In the genomic region with DNA sequence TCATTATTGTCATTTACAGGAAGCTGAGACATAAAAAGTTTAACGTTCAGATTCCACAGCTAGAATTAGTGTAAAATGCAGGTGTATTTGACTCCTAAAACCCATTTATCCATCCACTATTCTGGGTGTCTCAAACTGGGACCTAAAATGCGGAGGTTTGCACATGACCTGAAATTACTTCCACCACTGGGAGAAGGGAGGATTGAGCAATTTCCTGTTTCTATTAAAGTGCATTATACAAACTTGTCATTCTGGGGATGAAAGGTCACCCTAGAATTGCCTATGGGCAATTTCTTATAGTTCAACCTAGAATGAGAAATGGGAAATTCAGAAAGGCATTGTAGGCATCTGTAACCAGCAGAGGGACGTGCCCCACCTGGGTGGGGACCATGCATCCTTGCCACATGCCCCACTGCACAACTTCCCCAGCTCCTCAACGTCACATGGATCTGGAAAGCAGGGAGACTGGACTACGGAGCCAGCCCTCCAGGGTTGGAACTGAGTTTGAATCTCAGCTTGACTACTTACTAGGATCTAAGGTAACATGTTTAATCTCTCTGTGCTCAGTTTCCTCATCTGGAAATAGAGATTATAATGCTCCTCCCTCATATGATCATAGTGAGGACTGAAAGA, we compare ENCODE assay signal across 15 cellular contexts. TPM values are rescaled to one million over a fixed set of nuclear protein-coding genes. Genes with fewer than 3 reads are reported as not detected.
A peak's percentile ranks its signal among the peaks of the same experiment; 100 is the strongest.
DNase-seq lines count a peak whose midpoint lies in the region; TF ChIP-seq lines count a peak whose summit lies in the region.
"Had no signal": no experiment of that assay in that cellular context is flagged by ENCODE, and none has a peak within 500 bp of the region (broad histone marks: within the 10 kb centered on the region; RNA-seq: fewer than 3 reads in every experiment).

No MANE protein-coding gene starts in this region.

- intact Hi-C loops in A673 (cut with micrococcal nuclease; ENCODE audit: unreplicated experiment) (no loop called here), dorsolateral prefrontal cortex (cut with DNase I) (no loop called here)

- no peak overlapping the region for H3K9ac ChIP-seq in SK-N-MC (ENCODE audit: insufficient read length)

- H3K36me3 ChIP-seq in A673 (ENCODE audit: insufficient read depth, low read length, poor library complexity, severe bottlenecking) (no peaks in the 10 kb centered on the region), SK-N-MC (ENCODE audit: insufficient read depth, low read length) (peaks cover 6% of the 10 kb centered on the region)
- H3K36me3 ChIP-seq: thoracic aorta had no signal

- H3K27ac ChIP-seq in A673 (ENCODE audit: low read depth, low read length, poor library complexity, severe bottlenecking) (no peak overlapping the region), SK-N-MC (no peak overlapping the region), dorsolateral prefrontal cortex (no peak overlapping the region)
- H3K27ac ChIP-seq: HL-60, psoas muscle had no signal

- H3K9me3 ChIP-seq in A673 (ENCODE audit: low read depth, low read length, poor library complexity, severe bottlenecking) (no peaks in the 10 kb centered on the region), SK-N-MC (ENCODE audit: low read depth, low read length) (no peaks in the 10 kb centered on the region)
- H3K9me3 ChIP-seq: heart right ventricle, psoas muscle, thoracic aorta had no signal

- DNase-seq in A673 (ENCODE audit: low spot score): peak; percentile 58
- peak; percentile 35 for DNase-seq in GF-D8 (lab: John Stamatoyannopoulos, UW)
- DNase-seq in SK-N-MC (ENCODE audit: low read depth, low spot score): peak; percentile 56
- DNase-seq in foreskin melanocyte: peak; percentile 27
- no peak for DNase-seq in NCI-H1105 (lab: John Stamatoyannopoulos, UW)
- no peak for DNase-seq in glomerular visceral epithelial cell (ENCODE audit: extremely low spot score)
- no peak for DNase-seq in dorsolateral prefrontal cortex
- no peak for DNase-seq in HEK293T (ENCODE audit: extremely low spot score)
- DNase-seq: anterior cingulate cortex, heart right ventricle, mammary epithelial cell, NCI-H2029 treated with DMSO at 0.1 percent for 48 hours, psoas muscle had no signal

- H3K4me1 ChIP-seq in A673 (ENCODE audit: insufficient read depth, low read length, poor library complexity, severe bottlenecking): peaks cover 5% of the 10 kb centered on the region
- H3K4me1 ChIP-seq: psoas muscle had no signal

- CTCF ChIA-PET in A673 (lab: Charles Lee) (no interaction called here), HEK293T (lab: Yijun Ruan, JAX) (interaction anchor here (0.6 kb wide), 1 partner anchor 1193 kb away, joined by 5 read pairs; no protein-coding TSS in a partner anchor)

- H3K27me3 ChIP-seq in A673 (replicated peaks; ENCODE audit: insufficient read depth, low read depth, low read length, poor library complexity) (no peaks in the 10 kb centered on the region), dorsolateral prefrontal cortex (no peaks in the 10 kb centered on the region)
- H3K27me3 ChIP-seq: heart right ventricle had no signal

- no TSS peak for BruUV-seq in A673 (replicated peaks; lab: Mats Ljungman, UMichigan)

- H3K4me3 ChIP-seq in A673 (ENCODE audit: low read depth, low read length, poor library complexity, severe bottlenecking) (no peak overlapping the region), SK-N-MC (0 out of 2 replicates have a peak overlapping the region, but pooled peaks have one; percentile 15), dorsolateral prefrontal cortex (no peak overlapping the region)
- H3K4me3 ChIP-seq: psoas muscle had no signal

- POLR2A ChIA-PET in A673 (lab: Charles Lee; ENCODE audit: low non-redundant PET): no interaction called here
- POLR2A ChIA-PET in HEK293T (lab: Yijun Ruan, JAX): no interaction called here

- TF ChIP-seq CTCF in A673 (conservative IDR thresholded peaks at IDR 0.05; ENCODE audit: low read depth, low read length): no peak
- no peak for TF ChIP-seq CTCF in dorsolateral prefrontal cortex (IDR thresholded peaks at IDR 0.05 in 54 of 56, conservative IDR thresholded peaks at IDR 0.05 in 2 of 56; ENCODE audit: low read depth in 1 of 56, partially characterized antibody in 56 of 56)

TF ChIP-seq in HEK293T, 16 proteins besides CTCF, POLR2A, EP300 and RAD21:
- TF ChIP-seq ARNT (IDR thresholded peaks at IDR 0.05) (no peak), FOXA1 (IDR thresholded peaks at IDR 0.05) (no peak), SP1 (IDR thresholded peaks at IDR 0.05) (no peak), BHLHE40 (IDR thresholded peaks at IDR 0.05; ENCODE audit: borderline replicate concordance) (no peak), FOXM1 (IDR thresholded peaks at IDR 0.05; ENCODE audit: borderline replicate concordance) (no peak), LEF1 (IDR thresholded peaks at IDR 0.05; ENCODE audit: borderline replicate concordance) (no peak), SUZ12 (IDR thresholded peaks at IDR 0.05) (no peak), NFRKB (IDR thresholded peaks at IDR 0.05) (no peak), TARDBP (IDR thresholded peaks at IDR 0.05) (no peak), ELF4 (IDR thresholded peaks at IDR 0.05) (no peak), CTBP1 (IDR thresholded peaks at IDR 0.05; ENCODE audit: borderline replicate concordance) (no peak), FOXK2 (IDR thresholded peaks at IDR 0.05) (no peak), HDGF (IDR thresholded peaks at IDR 0.05; ENCODE audit: borderline replicate concordance) (no peak), L3MBTL2 (conservative IDR thresholded peaks at IDR 0.05) (no peak), ZNF384 (IDR thresholded peaks at IDR 0.05) (no peak)
- TF ChIP-seq, protein P1, sequence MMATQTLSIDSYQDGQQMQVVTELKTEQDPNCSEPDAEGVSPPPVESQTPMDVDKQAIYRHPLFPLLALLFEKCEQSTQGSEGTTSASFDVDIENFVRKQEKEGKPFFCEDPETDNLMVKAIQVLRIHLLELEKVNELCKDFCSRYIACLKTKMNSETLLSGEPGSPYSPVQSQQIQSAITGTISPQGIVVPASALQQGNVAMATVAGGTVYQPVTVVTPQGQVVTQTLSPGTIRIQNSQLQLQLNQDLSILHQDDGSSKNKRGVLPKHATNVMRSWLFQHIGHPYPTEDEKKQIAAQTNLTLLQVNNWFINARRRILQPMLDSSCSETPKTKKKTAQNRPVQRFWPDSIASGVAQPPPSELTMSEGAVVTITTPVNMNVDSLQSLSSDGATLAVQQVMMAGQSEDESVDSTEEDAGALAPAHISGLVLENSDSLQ (IDR thresholded peaks at IDR 0.05): no peak
TF ChIP-seq in HEK293T: peak in this region for 0.

RNA-seq across cellular contexts. Expression of a gene that starts 47.0 kb away (rescaled TPM):
- total RNA-seq in A673 (2021) (57.1 and 57.6 TPM in 2 replicates), dorsolateral prefrontal cortex (10 to 100 TPM; 18.7 to 35.9 (median 26.3) TPM)

Comparison
In these comparisons a context has a peak if more than half of its experiments do, and no peak if none do; other contexts are left out.
1. DNase-seq: peak in A673 (single experiment), GF-D8 (single experiment), SK-N-MC (single experiment) and foreskin melanocyte (single experiment); none in NCI-H1105 (single experiment), glomerular visceral epithelial cell (single experiment), dorsolateral prefrontal cortex (0 of 10) and HEK293T (single experiment).